Comparison of ENCODE assay signal across 8 cellular contexts in genomic region chr6:152636675-152637421, GRCh38. TPM values are rescaled to one million over a fixed set of nuclear protein-coding genes. Genes with fewer than 3 reads are reported as not detected.
DNase-seq lines count a peak whose midpoint lies in the region; ATAC-seq and TF ChIP-seq lines count a peak whose summit lies in the region.

TSS of gene SYNE1 (minus strand) at chr6:152637362. CDS start at chr6:152628331, 9,031 bp downstream.

- DNase-seq in GM12864 (ENCODE audit: low read depth) (no peak), fibroblast of villous mesenchyme (ENCODE audit: low read depth) (no peak), NCI-H1930 (lab: John Stamatoyannopoulos, UW) (no peak), SW480 (ENCODE audit: low spot score) (no peak)
- DNase-seq in activated CD8-positive, alpha-beta memory T cell treated with anti-CD3 and anti-CD28 coated beads, Interleukin-2, amount 50 U/mL, for 48 hours = peak; percentile 51
- peak; percentile 61 for DNase-seq in natural killer cell treated with Interleukin-12 subunit alpha and Interleukin-12 subunit beta and Interleukin-15 and Interleukin-18, amount 100 ng/mL, for 72 hours (ENCODE audit: low spot score)

- no peaks in the 10 kb centered on the region for H3K36me3 Mint-ChIP-seq in natural killer cell treated with Interleukin-12 subunit alpha and Interleukin-12 subunit beta and Interleukin-15 and Interleukin-18, amount 100 ng/mL, for 72 hours

- peak within 1 kb of the TSS; percentile 8 for H3K4me3 ChIP-seq in GM12864 (ENCODE audit: low read depth, low read length)
- H3K4me3 ChIP-seq in fibroblast of villous mesenchyme (ENCODE audit: low read depth, low read length) = peak within 1 kb of the TSS; percentile 53

- peak within 1 kb of the TSS; percentile 97 for H3K4me3 Mint-ChIP-seq in natural killer cell treated with Interleukin-12 subunit alpha and Interleukin-12 subunit beta and Interleukin-15 and Interleukin-18, amount 100 ng/mL, for 72 hours

- ATAC-seq in HG02870 (IDR thresholded peaks at IDR 0.05; ENCODE audit: unreplicated experiment) (peak; percentile 37), GM19324 (IDR thresholded peaks at IDR 0.05; ENCODE audit: low FRiP score, unreplicated experiment) (no peak)
- ATAC-seq in natural killer cell treated with Interleukin-12 subunit alpha and Interleukin-12 subunit beta and Interleukin-15 and Interleukin-18, amount 100 ng/mL, for 72 hours = peak; percentile 81 to 82

- no peaks in the 10 kb centered on the region for H3K9me3 Mint-ChIP-seq in natural killer cell treated with Interleukin-12 subunit alpha and Interleukin-12 subunit beta and Interleukin-15 and Interleukin-18, amount 100 ng/mL, for 72 hours

- H3K4me1 Mint-ChIP-seq in natural killer cell treated with Interleukin-12 subunit alpha and Interleukin-12 subunit beta and Interleukin-15 and Interleukin-18, amount 100 ng/mL, for 72 hours (ENCODE audit: low read depth in 2 of 2) = peaks cover 51 to 56% of the 10 kb centered on the region in 2 donors

- peak within 1 kb of the TSS; percentile 62 to 85 for H3K27ac Mint-ChIP-seq in natural killer cell treated with Interleukin-12 subunit alpha and Interleukin-12 subunit beta and Interleukin-15 and Interleukin-18, amount 100 ng/mL, for 72 hours

- H3K27me3 Mint-ChIP-seq in natural killer cell treated with Interleukin-12 subunit alpha and Interleukin-12 subunit beta and Interleukin-15 and Interleukin-18, amount 100 ng/mL, for 72 hours = peaks cover 6 to 8% of the 10 kb centered on the region in 2 donors

- no peak for TF ChIP-seq CTCF in GM12864 (IDR thresholded peaks at IDR 0.05; ENCODE audit: low read depth, low read length, missing control alignments)
- TF ChIP-seq CTCF in fibroblast of villous mesenchyme (IDR thresholded peaks at IDR 0.05; ENCODE audit: insufficient read depth, low read depth, low read length) = no peak

RNA-seq across cellular contexts. Expression of gene SYNE1, which starts in this region (rescaled TPM):
- total RNA-seq in fibroblast of villous mesenchyme = 101 and 145 TPM in 2 replicates
- total RNA-seq in natural killer cell treated with Interleukin-12 subunit alpha and Interleukin-12 subunit beta and Interleukin-15 and Interleukin-18, amount 100 ng/mL, for 72 hours = 10 to 100 TPM; 30.6 to 61.2 TPM

Comparison
In these comparisons a context has a peak if more than half of its experiments do, and no peak if none do; other contexts are left out.
1. DNase-seq: peak in activated CD8-positive, alpha-beta memory T cell treated with anti-CD3 and anti-CD28 coated beads, Interleukin-2, amount 50 U/mL, for 48 hours (single experiment) and natural killer cell treated with Interleukin-12 subunit alpha and Interleukin-12 subunit beta and Interleukin-15 and Interleukin-18, amount 100 ng/mL, for 72 hours (single experiment); none in GM12864 (single experiment), fibroblast of villous mesenchyme (single experiment), NCI-H1930 (0 of 2) and SW480 (single experiment).